ENCODE assay signal across 8 cellular contexts in genomic region chr21:25561668-25562641, GRCh38. TPM values are rescaled to one million over a fixed set of nuclear protein-coding genes. Genes with fewer than 3 reads are reported as not detected.
DNase-seq lines count a peak whose midpoint lies in the region; ATAC-seq and TF ChIP-seq lines count a peak whose summit lies in the region.

No MANE protein-coding gene starts in this region.

- H3K36me3 ChIP-seq in GM23248 (ENCODE audit: low read depth), result no peaks in the 10 kb centered on the region; the same call in 1 of the 2 replicates
- 0 out of 2 replicates have a peak, but pooled peaks cover 4% of the 10 kb centered on the region for H3K36me3 ChIP-seq in Loucy (ENCODE audit: insufficient read depth, low read length)
- peaks cover 9% of the 10 kb centered on the region for H3K36me3 ChIP-seq in mesodermal cell (ENCODE audit: control insufficient read depth, insufficient read depth, low read length)
- H3K36me3 ChIP-seq in PC-3 (ENCODE audit: low read depth, low read length), result no peaks in the 10 kb centered on the region

- H3K27me3 ChIP-seq in GM23248 (replicated peaks; ENCODE audit: insufficient read depth) (no peaks in the 10 kb centered on the region), Loucy (ENCODE audit: insufficient read depth, low read length, poor library complexity, severe bottlenecking) (no peaks in the 10 kb centered on the region), PC-3 (ENCODE audit: low read length) (no peaks in the 10 kb centered on the region)

- DNase-seq in ELF-1 (ENCODE audit: low read depth, low spot score) (peak; percentile 79), GM23248 (peak; percentile 86), ecto neural progenitor cell (ENCODE audit: low spot score) (peak; percentile 72), PC-3 (no peak)
- peak; percentile 69 for DNase-seq in activated CD4-positive, alpha-beta T cell treated with anti-CD3 and anti-CD28 coated beads, Interleukin-2, amount 10 ng/mL, durations not matched to agents 7 days and 5 days
- DNase-seq in stimulated activated CD8-positive, alpha-beta memory T cell treated with anti-CD3 and anti-CD28 coated beads, Interleukin-2, amount 100 ng/mL, for 1 hour (ENCODE audit: low read depth in 2 of 2), result peak; percentile 53 to 56

- 0 out of 2 replicates have a peak, but pooled peaks cover 14% of the 10 kb centered on the region for H3K4me1 ChIP-seq in GM23248 (ENCODE audit: insufficient read depth)
- H3K4me1 ChIP-seq in Loucy (ENCODE audit: insufficient read depth, low read length, poor library complexity, severe bottlenecking), result peaks cover 50% of the 10 kb centered on the region
- H3K4me1 ChIP-seq in mesodermal cell (ENCODE audit: control insufficient read depth, insufficient read depth, low read length, poor library complexity, severe bottlenecking), result no peaks in the 10 kb centered on the region
- H3K4me1 ChIP-seq in PC-3 (ENCODE audit: insufficient read depth, low read length), result peaks cover 15% of the 10 kb centered on the region

- H3K4me3 ChIP-seq in GM23248, result peak overlapping the region; percentile 79
- peak overlapping the region; percentile 88 for H3K4me3 ChIP-seq in Loucy (ENCODE audit: low read length, poor library complexity, severe bottlenecking)
- H3K4me3 ChIP-seq in mesodermal cell (ENCODE audit: extremely low read depth, insufficient read depth, low read length, poor library complexity, severe bottlenecking), result peak overlapping the region; percentile 38
- no peak overlapping the region for H3K4me3 ChIP-seq in PC-3 (ENCODE audit: low read length)

- H3K4me1 Mint-ChIP-seq in activated CD4-positive, alpha-beta T cell treated with anti-CD3 and anti-CD28 coated beads, Interleukin-2, amount 10 ng/mL, durations not matched to agents 7 days and 5 days, result peaks cover 70% of the 10 kb centered on the region

- 1 to 2% methylated on average over 69 to 74 of the region's 74 CpGs for WGBS in GM23248 (ENCODE audit: low coverage in 1 of 2, low lambda C conversion rate in 2 of 2, missing lambda C conversion rate in 2 of 2), 2 experiments
- WGBS in mesodermal cell (ENCODE audit: insufficient coverage in 2 of 2), 2 experiments, result 20 to 26% methylated on average over 46 to 49 of the region's 74 CpGs

- intact Hi-C loops in PC-3 (cut with micrococcal nuclease), result no loop called here

- H4K20me1 ChIP-seq in GM23248 (ENCODE audit: insufficient read depth) (no peaks in the 10 kb centered on the region), Loucy (ENCODE audit: insufficient read depth, low read length, poor library complexity, severe bottlenecking) (peaks cover 35% of the 10 kb centered on the region), PC-3 (ENCODE audit: low read length) (no peaks in the 10 kb centered on the region)

- H3K27ac ChIP-seq in GM23248, result peak overlapping the region; percentile 23
- peak overlapping the region; percentile 17 for H3K27ac ChIP-seq in mesodermal cell (ENCODE audit: low read depth, low read length, severe bottlenecking)
- H3K27ac ChIP-seq in PC-3 (ENCODE audit: low read length), result no peak overlapping the region

- H3K9me3 Mint-ChIP-seq in activated CD4-positive, alpha-beta T cell treated with anti-CD3 and anti-CD28 coated beads, Interleukin-2, amount 10 ng/mL, durations not matched to agents 7 days and 5 days, result no peaks in the 10 kb centered on the region

- H3K4me3 Mint-ChIP-seq in activated CD4-positive, alpha-beta T cell treated with anti-CD3 and anti-CD28 coated beads, Interleukin-2, amount 10 ng/mL, durations not matched to agents 7 days and 5 days, result peak overlapping the region; percentile 96

- no peaks in the 10 kb centered on the region for H3K27me3 Mint-ChIP-seq in activated CD4-positive, alpha-beta T cell treated with anti-CD3 and anti-CD28 coated beads, Interleukin-2, amount 10 ng/mL, durations not matched to agents 7 days and 5 days

- BruUV-seq in PC-3 (replicated peaks; lab: Mats Ljungman, UMichigan), result no TSS peak

- POLR2A ChIA-PET in activated CD4-positive, alpha-beta T cell treated with anti-CD3 and anti-CD28 coated beads, Interleukin-2, amount 10 ng/mL, durations not matched to agents 7 days and 5 days (lab: Charles Lee), result interaction anchor here (0.6 to 1.2 kb wide), 6 partner anchors 37 to 139 kb away, joined by 3 to 4 read pairs (median 3); no protein-coding TSS in a partner anchor
- POLR2A ChIA-PET in PC-3 (lab: Charles Lee; ENCODE audit: unreplicated experiment), result no interaction called here

- H3K9me2 ChIP-seq in GM23248 (ENCODE audit: insufficient read depth), result no peaks in the 10 kb centered on the region
- no peaks in the 10 kb centered on the region for H3K9me2 ChIP-seq in Loucy (replicated peaks; ENCODE audit: low read depth, low read length)
- no peaks in the 10 kb centered on the region for H3K9me2 ChIP-seq in PC-3 (replicated peaks; ENCODE audit: low read length)

- in situ Hi-C loops in GM23248 (cut with MboI), result no loop called here

- CTCF ChIA-PET in activated CD4-positive, alpha-beta T cell treated with anti-CD3 and anti-CD28 coated beads, Interleukin-2, amount 10 ng/mL, durations not matched to agents 7 days and 5 days (lab: Charles Lee), result interaction anchor here (0.6 to 1.1 kb wide), 4 partner anchors 9 to 134 kb away, joined by 3 read pairs; no protein-coding TSS in a partner anchor
- CTCF ChIA-PET in PC-3 (lab: Charles Lee), result no interaction called here

- peak overlapping the region; percentile 80 for H3K9ac ChIP-seq in GM23248
- H3K9ac ChIP-seq in Loucy (ENCODE audit: low read depth, low read length, poor library complexity, severe bottlenecking), result peak overlapping the region; percentile 93
- H3K9ac ChIP-seq in PC-3 (ENCODE audit: low read length), result no peak overlapping the region

- H3F3A ChIP-seq in GM23248 (ENCODE audit: insufficient read depth) (no peaks in the 10 kb centered on the region), Loucy (ENCODE audit: low read depth) (no peaks in the 10 kb centered on the region), PC-3 (ENCODE audit: low read length, unreplicated experiment) (no peaks in the 10 kb centered on the region)

- TF ChIP-seq CTCF in Loucy (conservative IDR thresholded peaks at IDR 0.05; ENCODE audit: low read length), result peak; percentile 32; the same call in 1 of the 2 replicates
- no peak for TF ChIP-seq CTCF in PC-3 (conservative IDR thresholded peaks at IDR 0.05; ENCODE audit: low read depth, low read length)

- ATAC-seq in PC-3, result no peak

- peak overlapping the region; percentile 98 for H3K27ac Mint-ChIP-seq in activated CD4-positive, alpha-beta T cell treated with anti-CD3 and anti-CD28 coated beads, Interleukin-2, amount 10 ng/mL, durations not matched to agents 7 days and 5 days

- peak overlapping the region; percentile 89 for H2AFZ ChIP-seq in GM23248
- H2AFZ ChIP-seq in Loucy (ENCODE audit: low read length), result peak overlapping the region; percentile 65
- H2AFZ ChIP-seq in PC-3 (ENCODE audit: low read length), result no peak overlapping the region

- H3K4me2 ChIP-seq in GM23248 (ENCODE audit: unreplicated experiment) (peak overlapping the region; percentile 87), Loucy (ENCODE audit: low read depth, low read length, poor library complexity, severe bottlenecking) (peak overlapping the region; percentile 75), PC-3 (ENCODE audit: low read length) (no peak overlapping the region)

- H3K79me2 ChIP-seq in GM23248 (ENCODE audit: insufficient read depth), result peaks cover 45% of the 10 kb centered on the region
- peaks cover 54% of the 10 kb centered on the region for H3K79me2 ChIP-seq in Loucy (ENCODE audit: insufficient read depth, low read length)
- H3K79me2 ChIP-seq in PC-3 (ENCODE audit: low read length), result no peaks in the 10 kb centered on the region

- peaks cover 29% of the 10 kb centered on the region for H3K36me3 Mint-ChIP-seq in activated CD4-positive, alpha-beta T cell treated with anti-CD3 and anti-CD28 coated beads, Interleukin-2, amount 10 ng/mL, durations not matched to agents 7 days and 5 days (ENCODE audit: low read depth)

- no peaks in the 10 kb centered on the region for H3K9me3 ChIP-seq in GM23248 (ENCODE audit: low read depth)
- no peaks in the 10 kb centered on the region for H3K9me3 ChIP-seq in Loucy (ENCODE audit: insufficient read depth, low read depth, low read length)
- H3K9me3 ChIP-seq in mesodermal cell (ENCODE audit: control insufficient read depth, low read length), result no peaks in the 10 kb centered on the region
- H3K9me3 ChIP-seq in PC-3 (ENCODE audit: low read length), result no peaks in the 10 kb centered on the region

RNA-seq across cellular contexts. Expression of gene MRPL39, which starts 45.3 kb away (rescaled TPM):
- total RNA-seq in GM23248 (2014; rRNA removed; shearing (Covaris generic)), result 24.4 and 26.1 TPM in 2 replicates
- 50.5 and 50.7 TPM in 2 replicates for polyA plus RNA-seq in GM23248 (2016; fragmentation: Nextera tagmentation; extraction: Ambion mirVana)
- 10 to 100 TPM; 36.0 to 36.1 TPM for total RNA-seq in activated CD4-positive, alpha-beta T cell treated with anti-CD3 and anti-CD28 coated beads, Interleukin-2, amount 10 ng/mL, durations not matched to agents 7 days and 5 days
- polyA plus RNA-seq in mesodermal cell (2013, experiment 1 of 2), result 49.1 TPM
- 59.8 TPM for polyA plus RNA-seq in mesodermal cell (2013, experiment 2 of 2)
- 62.0 and 107 TPM in 2 replicates for total RNA-seq in PC-3 (2014; rRNA removed)
